In the genomic region with DNA sequence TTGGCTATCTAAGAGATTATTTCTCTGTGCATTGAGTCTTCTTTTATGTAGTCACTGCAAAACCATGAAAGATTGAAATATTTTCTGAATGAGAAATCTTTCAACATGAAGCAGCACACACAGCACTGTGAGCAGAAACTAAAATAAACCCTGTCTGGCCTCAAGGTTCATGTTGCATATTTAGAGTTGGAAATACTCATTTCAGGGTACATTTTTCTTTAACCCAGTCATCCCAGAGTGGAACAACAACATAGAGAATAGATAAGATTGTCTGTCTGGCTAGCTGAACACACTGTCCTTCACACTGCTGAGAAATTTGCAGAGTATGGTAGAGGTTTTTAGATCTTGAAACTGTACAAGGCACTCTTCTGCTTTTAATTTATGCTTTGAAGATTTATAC, we compare ENCODE assay signal across 13 cellular contexts. TPM values are rescaled to one million over a fixed set of nuclear protein-coding genes. Genes with fewer than 3 reads are reported as not detected.
A peak's percentile ranks its signal among the peaks of the same experiment; 100 is the strongest.
DNase-seq lines count a peak whose midpoint lies in the region; ATAC-seq, FAIRE-seq and TF ChIP-seq lines count a peak whose summit lies in the region.
"Had no signal": no experiment of that assay in that cellular context is flagged by ENCODE, and none has a peak within 500 bp of the region (broad histone marks: within the 10 kb centered on the region; RNA-seq: fewer than 3 reads in every experiment).

No MANE protein-coding gene starts in this region.

- H3K9me3 ChIP-seq in keratinocyte (ENCODE audit: control insufficient read depth, low read depth, low read length) (no peaks in the 10 kb centered on the region), testis (no peaks in the 10 kb centered on the region)
- H3K9me3 ChIP-seq: neutrophil had no signal

- no peaks in the 10 kb centered on the region for H3K9me1 ChIP-seq in keratinocyte (ENCODE audit: control insufficient read depth, extremely low read depth, insufficient read depth, low read length)

- no peak overlapping the region for H3K9ac ChIP-seq in keratinocyte (ENCODE audit: control insufficient read depth, extremely low read depth, insufficient read depth, low read length)

- intact Hi-C loops in testis (cut with DNase I; ENCODE audit: low total_unique reads): no loop called here

- H3K9me3 Mint-ChIP-seq in natural killer cell treated with Interleukin-12 subunit alpha and Interleukin-12 subunit beta and Interleukin-15 and Interleukin-18, amount 100 ng/mL, for 72 hours: no peaks in the 10 kb centered on the region

- no peak for TF ChIP-seq POLR2A in testis (IDR thresholded peaks at IDR 0.05)

- H3K4me1 ChIP-seq in keratinocyte (ENCODE audit: control insufficient read depth, extremely low read depth, insufficient read depth, low read length) (peaks cover 35% of the 10 kb centered on the region), testis (peaks cover 22% of the 10 kb centered on the region)

- FAIRE-seq in keratinocyte (lab: Jason Lieb, UNC): peak; percentile 65
- FAIRE-seq in urothelium cell line (lab: Jason Lieb, UNC): no peak
- FAIRE-seq: H1 had no signal

- no peaks in the 10 kb centered on the region for H3K4me1 Mint-ChIP-seq in natural killer cell treated with Interleukin-12 subunit alpha and Interleukin-12 subunit beta and Interleukin-15 and Interleukin-18, amount 100 ng/mL, for 72 hours (ENCODE audit: low read depth in 2 of 2)

- no peaks in the 10 kb centered on the region for H4K20me1 ChIP-seq in keratinocyte (ENCODE audit: control insufficient read depth, extremely low read depth, insufficient read depth, low read length)

- no peak overlapping the region for H2AFZ ChIP-seq in keratinocyte (ENCODE audit: control insufficient read depth, low read length)

- H3K4me3 ChIP-seq in choroid plexus epithelial cell (ENCODE audit: low read depth, low read length): no peak overlapping the region
- no peak overlapping the region for H3K4me3 ChIP-seq in keratinocyte (ENCODE audit: control insufficient read depth in 2 of 3, extremely low read depth in 1 of 3, insufficient read depth in 2 of 3, low read depth in 1 of 3, low read length in 3 of 3)
- no peak overlapping the region for H3K4me3 ChIP-seq in testis
- H3K4me3 ChIP-seq: cardiac muscle cell had no signal

- DNase-seq in HT1080 (ENCODE audit: low read depth): peak; percentile 69
- DNase-seq in choroid plexus epithelial cell (ENCODE audit: low read depth): peak; percentile 98
- no peak for DNase-seq in keratinocyte (ENCODE audit: low read depth, low spot score)
- no peak for DNase-seq in testis
- no peak for DNase-seq in urothelium cell line (ENCODE audit: low spot score)
- no peak for DNase-seq in natural killer cell treated with Interleukin-12 subunit alpha and Interleukin-12 subunit beta and Interleukin-15 and Interleukin-18, amount 100 ng/mL, for 72 hours (ENCODE audit: low spot score)
- DNase-seq: NCI-H526, SW 1271 had no signal

- peaks cover 2 to 22% of the 10 kb centered on the region in 2 donors for H3K27me3 Mint-ChIP-seq in natural killer cell treated with Interleukin-12 subunit alpha and Interleukin-12 subunit beta and Interleukin-15 and Interleukin-18, amount 100 ng/mL, for 72 hours

- H3K36me3 ChIP-seq in keratinocyte (ENCODE audit: control insufficient read depth in 2 of 2, extremely low read depth in 1 of 2, insufficient read depth in 2 of 2, low read length in 2 of 2) (no peaks in the 10 kb centered on the region), testis (ENCODE audit: low read depth, missing control alignments) (no peaks in the 10 kb centered on the region)
- H3K36me3 ChIP-seq: cardiac muscle cell, neutrophil had no signal

- H3K4me3 Mint-ChIP-seq in natural killer cell treated with Interleukin-12 subunit alpha and Interleukin-12 subunit beta and Interleukin-15 and Interleukin-18, amount 100 ng/mL, for 72 hours: no peak overlapping the region

- H3K27me3 ChIP-seq in keratinocyte (ENCODE audit: control insufficient read depth, extremely low read depth, insufficient read depth, low read length): no peaks in the 10 kb centered on the region
- H3K27me3 ChIP-seq in testis: no peaks in the 10 kb centered on the region
- H3K27me3 ChIP-seq: cardiac muscle cell had no signal

- ATAC-seq in HG03457 (IDR thresholded peaks at IDR 0.05; ENCODE audit: unreplicated experiment): no peak
- ATAC-seq in natural killer cell treated with Interleukin-12 subunit alpha and Interleukin-12 subunit beta and Interleukin-15 and Interleukin-18, amount 100 ng/mL, for 72 hours: no peak
- no peak for ATAC-seq in GM21423 (IDR thresholded peaks at IDR 0.05; ENCODE audit: unreplicated experiment)

- no peaks in the 10 kb centered on the region for H3K36me3 Mint-ChIP-seq in natural killer cell treated with Interleukin-12 subunit alpha and Interleukin-12 subunit beta and Interleukin-15 and Interleukin-18, amount 100 ng/mL, for 72 hours

- peak overlapping the region; percentile 49 for H3K4me2 ChIP-seq in keratinocyte (ENCODE audit: control insufficient read depth, extremely low read depth, insufficient read depth, low read depth, low read length)

- H3K27ac Mint-ChIP-seq in natural killer cell treated with Interleukin-12 subunit alpha and Interleukin-12 subunit beta and Interleukin-15 and Interleukin-18, amount 100 ng/mL, for 72 hours: no peak overlapping the region

- TF ChIP-seq CTCF in choroid plexus epithelial cell (conservative IDR thresholded peaks at IDR 0.05; ENCODE audit: low read depth, low read length): no peak
- TF ChIP-seq CTCF in keratinocyte (optimal IDR thresholded peaks at IDR 0.05 in 1 of 3, IDR thresholded peaks at IDR 0.05 in 1 of 3, conservative IDR thresholded peaks at IDR 0.05 in 1 of 3; ENCODE audit: extremely low read depth in 1 of 3, insufficient read depth in 2 of 3, low read length in 3 of 3): no peak
- TF ChIP-seq CTCF in testis (IDR thresholded peaks at IDR 0.05): no peak

- peak overlapping the region; percentile 67 for H3K27ac ChIP-seq in keratinocyte (ENCODE audit: control insufficient read depth, insufficient read depth, low read length)
- H3K27ac ChIP-seq in testis: peak overlapping the region; percentile 18 to 22
- H3K27ac ChIP-seq: cardiac muscle cell, neutrophil had no signal

- no peaks in the 10 kb centered on the region for H3K79me2 ChIP-seq in keratinocyte (ENCODE audit: control insufficient read depth, insufficient read depth, low read length)

- dilution Hi-C loops in keratinocyte (cut with MboI; ENCODE audit: extremely low pct_ligation_motif_present, low sequenced_read_pairs): no loop called here

RNA-seq across cellular contexts. Expression of a gene that starts 24.8 kb away (rescaled TPM):
- total RNA-seq in HT1080 (2014; rRNA removed; shearing (Covaris generic)): 228 and 266 TPM in 2 replicates
- polyA plus RNA-seq in HT1080 (2015; cell fraction: cytosol; rRNA removed): 106 and 136 TPM in 2 replicates
- 3,659 and 4,053 TPM in 2 replicates for polyA plus RNA-seq in HT1080 (2015; cell fraction: nucleus; rRNA removed)
- polyA plus RNA-seq in keratinocyte (1,649 to 4,168 TPM (median 2,964 TPM) in 3 replicates), testis (ENCODE audit: insufficient read depth, low read depth, low replicate concordance) (245 TPM)
- polyA plus RNA-seq in keratinocyte (2011; ENCODE audit: low read depth): 122 TPM
- 812 and 843 TPM in 2 replicates for polyA plus RNA-seq in keratinocyte (2011; cell fraction: cytosol; rRNA removed)
- 8,405 and 11,754 TPM in 2 replicates for polyA plus RNA-seq in keratinocyte (2011; cell fraction: nucleus; rRNA removed)
- polyA plus RNA-seq in keratinocyte (2012; ENCODE audit: low replicate concordance): 121 and 3,790 TPM in 2 replicates
- 3,926 to 7,724 TPM (median 4,827 TPM) in 3 replicates for polyA minus RNA-seq in keratinocyte
- 2,478 TPM for polyA minus RNA-seq in keratinocyte (2011; cell fraction: cytosol; rRNA and poly(A)+ RNA removed)
- polyA minus RNA-seq in keratinocyte (2011; cell fraction: nucleus; rRNA and poly(A)+ RNA removed): 5,843 and 14,065 TPM in 2 replicates
- total RNA-seq in testis: 10 to 100 TPM; 36.8 to 66.3 TPM
- 1 to 10 TPM; 8.7 to 8.8 TPM for total RNA-seq in natural killer cell treated with Interleukin-12 subunit alpha and Interleukin-12 subunit beta and Interleukin-15 and Interleukin-18, amount 100 ng/mL, for 72 hours

Comparison
In these comparisons a context has a peak if more than half of its experiments do, and no peak if none do; other contexts are left out.
1. DNase-seq: peak in HT1080 (single experiment) and choroid plexus epithelial cell (single experiment); none in keratinocyte (single experiment), testis (single experiment), urothelium cell line (single experiment) and natural killer cell treated with Interleukin-12 subunit alpha and Interleukin-12 subunit beta and Interleukin-15 and Interleukin-18, amount 100 ng/mL, for 72 hours (single experiment).